In the genomic region with DNA sequence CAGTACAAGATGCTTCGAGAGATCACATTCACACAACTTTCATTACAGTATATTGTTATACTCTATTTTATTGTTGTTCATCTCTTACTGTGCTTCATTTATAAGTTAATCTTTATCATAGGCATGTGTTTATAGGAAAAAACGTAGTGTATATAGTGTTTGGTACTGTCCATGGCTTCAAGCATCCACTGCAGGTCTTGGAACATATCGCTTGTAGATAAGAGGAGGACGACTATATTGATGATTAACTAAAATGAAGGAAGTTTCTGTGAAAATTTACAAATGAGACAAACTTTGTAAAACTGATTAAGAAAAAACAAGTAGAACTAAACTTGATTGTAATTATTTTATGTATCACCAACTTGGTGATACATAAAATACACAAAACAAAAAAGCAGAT, we compare ENCODE assay signal across 21 cellular contexts.
DNase-seq lines count a peak whose midpoint lies in the region; ATAC-seq, FAIRE-seq and TF ChIP-seq lines count a peak whose summit lies in the region.
"Had no signal": no experiment of that assay in that cellular context is flagged by ENCODE, and none has a peak within 500 bp of the region (broad histone marks: within the 10 kb centered on the region; RNA-seq: fewer than 3 reads in every experiment).

No MANE protein-coding gene starts in this region.

- H3K27me3 ChIP-seq in cardiac muscle cell (no peaks in the 10 kb centered on the region), PC-9 (ENCODE audit: insufficient read depth, low read depth) (no peaks in the 10 kb centered on the region)

- no peak overlapping the region for H3K4me3 Mint-ChIP-seq in HFFc6
- no peak overlapping the region for H3K4me3 Mint-ChIP-seq in activated naive CD4-positive, alpha-beta T cell treated with anti-CD3 and anti-CD28 coated beads for 36 hours
- no peak overlapping the region for H3K4me3 Mint-ChIP-seq in nephron progenitor cell
- H3K4me3 Mint-ChIP-seq: B cell; CD4-positive, CD25-positive, alpha-beta regulatory T cell; CD8-positive, alpha-beta memory T cell had no signal

- H3K4me1 ChIP-seq in cardiac muscle cell (ENCODE audit: low read depth) (peaks cover 31% of the 10 kb centered on the region), PC-9 (replicated peaks; ENCODE audit: insufficient read depth) (no peaks in the 10 kb centered on the region)

- ATAC-seq in left ventricle myocardium superior: no peak
- ATAC-seq: HCT116 had no signal

- no peaks in the 10 kb centered on the region for H3K9me3 ChIP-seq in cardiac muscle cell (ENCODE audit: low read depth)
- peaks cover 2% of the 10 kb centered on the region; the same call in 1 of the 2 replicates for H3K9me3 ChIP-seq in PC-9 (ENCODE audit: insufficient read depth, low read depth)

- peak; percentile 94 for FAIRE-seq in islet of Langerhans (lab: Jason Lieb, UNC)
- FAIRE-seq: D721Med, GM12892, GM18507 had no signal

- intact Hi-C loops in left ventricle myocardium superior (cut with micrococcal nuclease) (no loop called here), PC-9 (cut with micrococcal nuclease; ENCODE audit: unreplicated experiment) (no loop called here)
- intact Hi-C loops in activated naive CD4-positive, alpha-beta T cell treated with anti-CD3 and anti-CD28 coated beads for 36 hours (cut with micrococcal nuclease): no loop called here

- POLR2A ChIA-PET in PC-9 (lab: Charles Lee; ENCODE audit: unreplicated experiment): no interaction called here

- H3F3A ChIP-seq in PC-9 (ENCODE audit: insufficient read depth, low read depth): peaks cover 8% of the 10 kb centered on the region; the same call in 1 of the 2 replicates

- no peak overlapping the region for H3K4me2 ChIP-seq in PC-9

- H4K20me1 ChIP-seq in PC-9 (ENCODE audit: insufficient read depth): peaks cover 35% of the 10 kb centered on the region

- CTCF ChIA-PET in PC-9 (lab: Charles Lee): no interaction called here
- CTCF ChIA-PET in activated naive CD4-positive, alpha-beta T cell treated with anti-CD3 and anti-CD28 coated beads for 36 hours (lab: Charles Lee): no interaction called here

- H3K9me3 Mint-ChIP-seq in HFFc6: peaks cover 4% of the 10 kb centered on the region
- peaks cover 5% of the 10 kb centered on the region for H3K9me3 Mint-ChIP-seq in activated naive CD4-positive, alpha-beta T cell treated with anti-CD3 and anti-CD28 coated beads for 36 hours
- H3K9me3 Mint-ChIP-seq in nephron progenitor cell: peaks cover 9% of the 10 kb centered on the region

- no peaks in the 10 kb centered on the region for H3K9me2 ChIP-seq in PC-9 (ENCODE audit: insufficient read depth)

- H3K27ac Mint-ChIP-seq in HFFc6 (no peak overlapping the region), nephron progenitor cell (no peak overlapping the region)
- no peak overlapping the region for H3K27ac Mint-ChIP-seq in activated naive CD4-positive, alpha-beta T cell treated with anti-CD3 and anti-CD28 coated beads for 36 hours
- H3K27ac Mint-ChIP-seq: B cell; CD4-positive, CD25-positive, alpha-beta regulatory T cell; CD8-positive, alpha-beta memory T cell had no signal

- H3K4me3 ChIP-seq in cardiac muscle cell: no peak overlapping the region
- no peak overlapping the region for H3K4me3 ChIP-seq in PC-9

- BruUV-seq in PC-9 (replicated peaks; lab: Mats Ljungman, UMichigan): no TSS peak

- H3K4me1 Mint-ChIP-seq in HFFc6 (ENCODE audit: low read depth): peaks cover 15% of the 10 kb centered on the region
- peaks cover 15% of the 10 kb centered on the region for H3K4me1 Mint-ChIP-seq in activated naive CD4-positive, alpha-beta T cell treated with anti-CD3 and anti-CD28 coated beads for 36 hours (ENCODE audit: low read depth)
- H3K4me1 Mint-ChIP-seq in nephron progenitor cell: no peaks in the 10 kb centered on the region

- H3K27me3 Mint-ChIP-seq in HFFc6 (ENCODE audit: insufficient read depth) (no peaks in the 10 kb centered on the region), nephron progenitor cell (ENCODE audit: low read depth, poor library complexity) (no peaks in the 10 kb centered on the region)
- H3K27me3 Mint-ChIP-seq in activated naive CD4-positive, alpha-beta T cell treated with anti-CD3 and anti-CD28 coated beads for 36 hours (ENCODE audit: low read depth): no peaks in the 10 kb centered on the region
- H3K27me3 Mint-ChIP-seq: B cell; CD4-positive, CD25-positive, alpha-beta regulatory T cell; CD8-positive, alpha-beta memory T cell had no signal

- H3K36me3 Mint-ChIP-seq in HFFc6 (ENCODE audit: low read depth) (peaks cover 4% of the 10 kb centered on the region), nephron progenitor cell (ENCODE audit: low read depth) (peaks cover 25% of the 10 kb centered on the region)
- H3K36me3 Mint-ChIP-seq in activated naive CD4-positive, alpha-beta T cell treated with anti-CD3 and anti-CD28 coated beads for 36 hours (ENCODE audit: low read depth): peaks cover 7% of the 10 kb centered on the region

- DNase-seq in cardiac muscle cell (ENCODE audit: low read depth in 1 of 2, low spot score in 1 of 2) (no peak), left ventricle myocardium superior (no peak), PC-9 (no peak), HFFc6 (no peak), NCI-H2196 treated with DMSO at 0.1 percent for 48 hours (lab: John Stamatoyannopoulos, UW; ENCODE audit: unreplicated experiment) (no peak), nephron progenitor cell (no peak)
- DNase-seq in activated naive CD4-positive, alpha-beta T cell treated with anti-CD3 and anti-CD28 coated beads for 36 hours: no peak
- DNase-seq: C1 segment of cervical spinal cord; CD4-positive, CD25-positive, alpha-beta regulatory T cell; CD8-positive, alpha-beta memory T cell; COR-L47; GDM1; GOT3; H7 had no signal

- H2AFZ ChIP-seq in PC-9: no peak overlapping the region

- peaks cover 71% of the 10 kb centered on the region for H3K79me2 ChIP-seq in PC-9 (ENCODE audit: low read depth)

- peak overlapping the region; percentile 6 for H3K27ac ChIP-seq in cardiac muscle cell
- peak overlapping the region; percentile 27; the same call in 1 of the 2 replicates for H3K27ac ChIP-seq in PC-9
- H3K27ac ChIP-seq: 22Rv1 had no signal

- H3K36me3 ChIP-seq in cardiac muscle cell (no peaks in the 10 kb centered on the region), PC-9 (ENCODE audit: low read depth) (peaks cover 2% of the 10 kb centered on the region; the same call in 1 of the 2 replicates)

- no peak for TF ChIP-seq CTCF in cardiac muscle cell (IDR thresholded peaks at IDR 0.05; ENCODE audit: low read depth, low read length)
- TF ChIP-seq CTCF in PC-9 (conservative IDR thresholded peaks at IDR 0.05): no peak
- TF ChIP-seq CTCF in HFFc6 (IDR thresholded peaks at IDR 0.05): no peak
- TF ChIP-seq CTCF in nephron progenitor cell (IDR thresholded peaks at IDR 0.05): no peak
